In genomic region chr1:61386323-61386722, GRCh38 we compare ENCODE assay signal across 24 cellular contexts.
"Had no signal": no experiment of that assay in that cellular context is flagged by ENCODE, and none has a peak within 500 bp of the region (broad histone marks: within the 10 kb centered on the region; RNA-seq: fewer than 3 reads in every experiment).

No MANE protein-coding gene starts in this region.

- H3K27ac Mint-ChIP-seq: naive thymus-derived CD4-positive, alpha-beta T cell; neural progenitor cell; progenitor cell of endocrine pancreas; stimulated activated naive B cell treated with anti-CD40 and anti-IgM and Interleukin-4, amounts not matched to agents 10 μg/mL and 1 μg/mL and 100 μg/mL, for 72 hours; stimulated activated naive CD8-positive, alpha-beta T cell treated with anti-CD3 and anti-CD28 coated beads, Interleukin-15, Interleukin-2, amounts not matched to agents 100 ng/mL and 50 ng/mL, for 24 hours had no signal

- H3K27ac ChIP-seq: coronary artery, neural progenitor cell, parathyroid adenoma, skin epidermis, spleen, thyroid gland, vagina had no signal

- H3K4me2 ChIP-seq: neural progenitor cell had no signal

- H3K36me3 ChIP-seq: neural progenitor cell had no signal

- H3K9me3 ChIP-seq: thyroid gland had no signal

- ATAC-seq: naive thymus-derived CD4-positive, alpha-beta T cell; stimulated activated naive B cell treated with anti-CD40 and anti-IgM and Interleukin-4, amounts not matched to agents 10 μg/mL and 1 μg/mL and 100 μg/mL, for 72 hours had no signal

- H3K4me3 ChIP-seq: coronary artery, esophagus muscularis mucosa, neural progenitor cell, skin epidermis, spleen, thyroid gland, vagina had no signal

- H2AFZ ChIP-seq: neural progenitor cell, parathyroid adenoma had no signal

- DNase-seq: dermis blood vessel endothelial cell; effector memory CD4-positive, alpha-beta T cell; foreskin melanocyte; hypothalamus; immature natural killer cell; islet precursor cell; kidney glomerular epithelial cell; mesenchymal stem cell; midbrain; naive thymus-derived CD4-positive, alpha-beta T cell; spleen; stimulated activated CD4-positive, alpha-beta T cell treated with anti-CD3 and anti-CD28 coated beads, Interleukin-4, amount 100 ng/mL, for 4 hours; stimulated activated naive B cell treated with anti-CD40 and anti-IgM and Interleukin-4, amounts not matched to agents 10 μg/mL and 1 μg/mL and 100 μg/mL, for 72 hours; thyroid gland; trophoblast cell had no signal

- H3K36me3 Mint-ChIP-seq: stimulated activated naive B cell treated with anti-CD40 and anti-IgM and Interleukin-4, amounts not matched to agents 10 μg/mL and 1 μg/mL and 100 μg/mL, for 72 hours had no signal

- H3K4me1 ChIP-seq: neural progenitor cell, parathyroid adenoma, spleen, vagina had no signal

- H3K27me3 ChIP-seq: esophagus muscularis mucosa, spleen, thyroid gland, vagina had no signal

- H3K4me3 Mint-ChIP-seq: naive thymus-derived CD4-positive, alpha-beta T cell; nephron; neural progenitor cell; stimulated activated naive B cell treated with anti-CD40 and anti-IgM and Interleukin-4, amounts not matched to agents 10 μg/mL and 1 μg/mL and 100 μg/mL, for 72 hours; stimulated activated naive CD8-positive, alpha-beta T cell treated with anti-CD3 and anti-CD28 coated beads, Interleukin-15, Interleukin-2, amounts not matched to agents 100 ng/mL and 50 ng/mL, for 24 hours had no signal

- H3K9ac ChIP-seq: neural progenitor cell, parathyroid adenoma had no signal
